12 cellular contexts compared by ENCODE assay signal in the genomic region with DNA sequence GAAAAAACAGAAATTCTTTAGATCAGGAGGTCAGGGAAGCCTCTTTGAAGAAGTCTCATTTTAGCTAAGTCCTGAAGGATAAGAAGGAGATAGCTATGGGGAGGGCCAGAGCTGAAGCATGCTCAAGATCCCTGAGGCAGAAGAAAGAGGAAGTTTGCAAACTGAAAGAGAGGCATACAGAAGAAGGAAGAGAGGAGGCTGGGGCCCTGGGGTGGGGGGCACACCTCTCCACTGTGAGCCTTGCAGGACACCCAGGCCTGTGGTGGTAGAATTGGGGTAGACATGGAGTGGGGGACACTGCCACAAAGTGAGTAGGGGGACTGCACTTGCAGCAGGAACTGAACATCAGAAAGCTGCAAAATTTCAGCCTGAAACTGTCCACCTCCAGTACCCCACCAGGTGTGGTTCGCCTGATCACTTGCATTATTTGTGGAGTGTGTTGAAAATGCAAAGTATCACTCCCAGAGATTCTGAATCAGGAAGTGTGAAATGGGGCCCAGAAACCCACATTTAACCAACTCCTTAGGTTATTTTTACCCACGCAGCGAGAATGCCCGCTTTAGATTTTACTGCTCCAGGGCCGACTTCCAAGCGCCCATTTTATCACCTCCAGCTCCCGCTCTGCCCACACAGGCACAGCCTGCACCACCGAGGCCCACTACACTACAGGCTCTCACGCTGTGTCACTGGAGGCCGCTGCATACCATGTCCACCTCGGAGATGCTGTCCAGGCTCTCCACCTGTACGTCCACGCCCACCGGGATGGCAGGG. TPM values are rescaled to one million over a fixed set of nuclear protein-coding genes. Genes with fewer than 3 reads are reported as not detected.
DNase-seq lines count a peak whose midpoint lies in the region; ATAC-seq, FAIRE-seq and TF ChIP-seq lines count a peak whose summit lies in the region.
"Had no signal": no experiment of that assay in that cellular context is flagged by ENCODE, and none has a peak within 500 bp of the region (broad histone marks: within the 10 kb centered on the region; RNA-seq: fewer than 3 reads in every experiment).

No MANE protein-coding gene starts in this region.

- H4K20me1 ChIP-seq in OCI-LY3 (ENCODE audit: insufficient read depth, low read length) = no peaks in the 10 kb centered on the region

- peak overlapping the region; percentile 9 for H3K4me2 ChIP-seq in OCI-LY3 (ENCODE audit: low read length)

- DNase-seq in heart left ventricle = peak in 1 of 5 donors; percentile 34
- no peak for DNase-seq in cardiac septum (ENCODE audit: low spot score)
- DNase-seq in superior temporal gyrus (ENCODE audit: extremely low spot score) = peak; percentile 27
- no peak for DNase-seq in DMS153 (lab: John Stamatoyannopoulos, UW)
- DNase-seq in NCI-H82 treated with DMSO at 0.1 percent for 48 hours (lab: John Stamatoyannopoulos, UW; ENCODE audit: unreplicated experiment) = no peak
- DNase-seq in RCC 7860 (ENCODE audit: low spot score) = no peak
- DNase-seq: ACHN; brain microvascular endothelial cell; NCI-H1105 treated with DMSO at 0.1 percent for 48 hours; stimulated activated naive CD4-positive, alpha-beta T cell treated with Interleukin-2 at 50 U/mL for 16 hours had no signal

- H3K9ac ChIP-seq in OCI-LY3 (ENCODE audit: low read length) = no peak overlapping the region

- intact Hi-C loops in heart left ventricle (cut with DNase I) (no loop called here), cardiac septum (cut with DNase I) (no loop called here)

- FAIRE-seq in RCC 7860 (lab: Jason Lieb, UNC) = no peak

- H3K27ac ChIP-seq in heart left ventricle = no peak overlapping the region
- no peak overlapping the region for H3K27ac ChIP-seq in OCI-LY3 (ENCODE audit: low read length)
- H3K27ac ChIP-seq: brain microvascular endothelial cell had no signal

- H2AFZ ChIP-seq in OCI-LY3 (ENCODE audit: low read depth, low read length) = 0 out of 2 replicates have a peak overlapping the region, but pooled peaks have one; percentile 0

- peaks cover 0 to 25% (median 4%) of the 10 kb centered on the region in 12 donors for H3K4me1 ChIP-seq in heart left ventricle
- H3K4me1 ChIP-seq in OCI-LY3 (ENCODE audit: low read length) = peaks cover 12% of the 10 kb centered on the region

- ATAC-seq in heart left ventricle (peak; percentile 37 to 47 (median 41)), HG02870 (IDR thresholded peaks at IDR 0.05; ENCODE audit: unreplicated experiment) (peak; percentile 52)

- H3K4me3 ChIP-seq in heart left ventricle (no peak overlapping the region), OCI-LY3 (ENCODE audit: low read length) (no peak overlapping the region)

- H3K9me3 ChIP-seq in heart left ventricle (no peaks in the 10 kb centered on the region), OCI-LY3 (ENCODE audit: insufficient read depth, low read length) (no peaks in the 10 kb centered on the region)

- H3K36me3 ChIP-seq in heart left ventricle (no peaks in the 10 kb centered on the region), OCI-LY3 (replicated peaks; ENCODE audit: low read depth, low read length) (no peaks in the 10 kb centered on the region)
- H3K36me3 ChIP-seq: brain microvascular endothelial cell had no signal

- TF ChIP-seq POLR2A in heart left ventricle (IDR thresholded peaks at IDR 0.05) = no peak

- no peaks in the 10 kb centered on the region for H3K79me2 ChIP-seq in OCI-LY3 (ENCODE audit: low read length)

- TF ChIP-seq CTCF in heart left ventricle (IDR thresholded peaks at IDR 0.05) = no peak
- TF ChIP-seq CTCF in OCI-LY3 (IDR thresholded peaks at IDR 0.05; ENCODE audit: low read depth, low read length) = no peak

- 66 to 78% (median 72%) methylated on average over 14 of the region's 14 CpGs for WGBS in heart left ventricle, 4 donors

- no peaks in the 10 kb centered on the region for H3K27me3 ChIP-seq in heart left ventricle
- no peaks in the 10 kb centered on the region for H3K27me3 ChIP-seq in OCI-LY3 (ENCODE audit: low read depth, low read length)
- H3K27me3 ChIP-seq: brain microvascular endothelial cell had no signal

RNA-seq across cellular contexts. Expression of gene GABRR2, which starts 44.0 kb away (rescaled TPM):
- total RNA-seq in heart left ventricle = 1 to 10 TPM in 1 of 9 donors, under 1 TPM in 8; 0.20 to 1.1 (median 0.31) TPM
- under 1 TPM; 0.30 to 0.46 TPM for polyA plus RNA-seq in heart left ventricle
- 1.7 TPM for total RNA-seq in cardiac septum

RNA-seq across cellular contexts. Expression of gene GABRR1, which starts 54.0 kb away (rescaled TPM):
- total RNA-seq in heart left ventricle (not detected), cardiac septum (not detected)
- not detected for polyA plus RNA-seq in heart left ventricle
